Comparison of ENCODE assay signal across 8 cellular contexts in the genomic region with DNA sequence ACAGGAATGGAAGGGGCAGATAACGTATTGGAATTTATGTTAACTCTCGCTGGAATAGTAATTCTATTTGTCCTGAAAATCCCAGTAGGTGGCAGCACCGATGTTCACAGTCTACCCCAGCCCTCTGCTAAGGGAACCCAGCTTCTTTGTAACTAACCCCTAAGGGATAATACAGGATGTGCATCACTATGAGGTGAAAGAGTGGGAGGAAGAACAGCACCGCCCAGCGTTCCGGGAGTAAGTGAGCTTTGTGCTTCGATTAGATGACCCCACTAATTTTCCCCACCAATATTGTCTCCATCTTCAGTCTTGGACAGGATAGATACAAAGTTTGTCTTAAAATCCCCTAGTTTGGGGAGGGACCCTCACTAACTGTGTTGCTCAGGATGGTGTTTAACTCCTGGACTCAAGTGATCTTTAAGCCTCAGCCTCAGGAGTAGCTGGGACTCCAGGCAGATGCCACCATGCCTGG. TPM values are rescaled to one million over a fixed set of nuclear protein-coding genes. Genes with fewer than 3 reads are reported as not detected.
DNase-seq lines count a peak whose midpoint lies in the region; ATAC-seq and TF ChIP-seq lines count a peak whose summit lies in the region.

No MANE protein-coding gene starts in this region.

- H3K27me3 ChIP-seq in BJ (ENCODE audit: control insufficient read depth, insufficient read depth, low read length) (no peaks in the 10 kb centered on the region), endodermal cell (ENCODE audit: control insufficient read depth, insufficient read depth, low read length, poor library complexity, severe bottlenecking) (no peaks in the 10 kb centered on the region), mesendoderm (ENCODE audit: insufficient read depth, low read length, poor library complexity) (no peaks in the 10 kb centered on the region)

- POLR2A ChIA-PET in BJ (lab: Charles Lee) = interaction anchor here (1.1 to 2.5 kb wide), 2 partner anchors 27 to 62 kb away, joined by 8 to 9 read pairs; no protein-coding TSS in a partner anchor

- H3K36me3 ChIP-seq in BJ (ENCODE audit: control insufficient read depth, insufficient read depth, low read length) = peaks cover 12% of the 10 kb centered on the region
- peaks cover 74% of the 10 kb centered on the region for H3K36me3 ChIP-seq in endodermal cell (ENCODE audit: control insufficient read depth, insufficient read depth, low read length)
- H3K36me3 ChIP-seq in mesendoderm (ENCODE audit: control insufficient read depth, insufficient read depth, low read length) = peaks cover 18% of the 10 kb centered on the region

- H3K4me1 ChIP-seq in endodermal cell (ENCODE audit: control insufficient read depth, insufficient read depth, low read length) (peaks cover 4% of the 10 kb centered on the region), mesendoderm (ENCODE audit: control insufficient read depth, low read depth, low read length) (peaks cover 4% of the 10 kb centered on the region)

- DNase-seq in BJ (ENCODE audit: low read depth) = peak; percentile 73
- DNase-seq in NCI-H69 (lab: John Stamatoyannopoulos, UW) = peak; percentile 74
- DNase-seq in activated CD4-positive, alpha-beta T cell treated with anti-CD3 and anti-CD28 coated beads, Interleukin-2, amount 50 U/mL, for 48 hours = peak; percentile 72 to 77
- peak; percentile 92 for DNase-seq in endodermal cell
- DNase-seq in mesendoderm = peak; percentile 96
- DNase-seq in stimulated activated CD8-positive, alpha-beta memory T cell treated with anti-CD3 and anti-CD28 coated beads, Interleukin-12 subunit alpha, Interleukin-12 subunit beta, amount 100 ng/mL, for 1 hour (ENCODE audit: low read depth) = peak; percentile 71

- no peak overlapping the region for H3K23ac ChIP-seq in mesendoderm (ENCODE audit: low read length)

- TF ChIP-seq CTCF in BJ (IDR thresholded peaks at IDR 0.05; ENCODE audit: insufficient read depth, low read depth, low read length) (peak; percentile 69), endodermal cell (conservative IDR thresholded peaks at IDR 0.05) (peak; percentile 96)

- no peak overlapping the region for H3K4me3 Mint-ChIP-seq in endodermal cell

- H3K4ac ChIP-seq in mesendoderm (ENCODE audit: low read depth, low read length) = no peak overlapping the region

- no peaks in the 10 kb centered on the region for H3K36me3 Mint-ChIP-seq in endodermal cell (ENCODE audit: low read depth)

- peak overlapping the region; percentile 75 for H3K4me3 ChIP-seq in BJ (ENCODE audit: low read depth, low read length)
- peak overlapping the region; percentile 96 for H3K4me3 ChIP-seq in endodermal cell (ENCODE audit: low read length)
- peak overlapping the region; percentile 48 for H3K4me3 ChIP-seq in mesendoderm (ENCODE audit: low read length)

- no peak overlapping the region for H4K5ac ChIP-seq in mesendoderm (ENCODE audit: low read length)

- H3K27me3 Mint-ChIP-seq in endodermal cell (ENCODE audit: insufficient read depth) = no peaks in the 10 kb centered on the region

- no peaks in the 10 kb centered on the region for H3K79me1 ChIP-seq in mesendoderm (ENCODE audit: low read length)

- no peak overlapping the region for H2AK5ac ChIP-seq in mesendoderm (ENCODE audit: low read length)

- H3K79me2 ChIP-seq in mesendoderm (ENCODE audit: control insufficient read depth, insufficient read depth, low read length) = peaks cover 42% of the 10 kb centered on the region

- no peak overlapping the region for H2BK5ac ChIP-seq in mesendoderm (ENCODE audit: low read length)

- peaks cover 32% of the 10 kb centered on the region for H3K4me1 Mint-ChIP-seq in endodermal cell

- WGBS in endodermal cell (ENCODE audit: insufficient coverage in 1 of 2, insufficient read length in 1 of 2), 2 experiments = 6 to 7% methylated on average over 7 of the region's 7 CpGs
- WGBS in mesendoderm (ENCODE audit: extremely low coverage, insufficient coverage, low lambda C conversion rate) = no CpG with 5 or more reads among the region's 7 CpGs

- H3K27ac ChIP-seq in endodermal cell (ENCODE audit: low read depth, low read length) = peak overlapping the region; percentile 32
- peak overlapping the region; percentile 56 for H3K27ac ChIP-seq in mesendoderm (ENCODE audit: low read depth, low read length)

- H3K18ac ChIP-seq in mesendoderm (ENCODE audit: low read length) = no peak overlapping the region

- peaks cover 5% of the 10 kb centered on the region for H3K9me3 ChIP-seq in endodermal cell (ENCODE audit: control insufficient read depth, low read length)

- no peak overlapping the region for H2BK120ac ChIP-seq in mesendoderm (ENCODE audit: low read depth, low read length)

- H3K56ac ChIP-seq in mesendoderm (ENCODE audit: low read length) = peak overlapping the region; percentile 71

- ATAC-seq in GM19043 (IDR thresholded peaks at IDR 0.05; ENCODE audit: low read depth, unreplicated experiment) (peak; percentile 84), HG03354 (IDR thresholded peaks at IDR 0.05; ENCODE audit: poor library complexity, severe bottlenecking, unreplicated experiment) (peak; percentile 89)

- H3K4me2 ChIP-seq in mesendoderm (ENCODE audit: low read length) = peak overlapping the region; percentile 43

- H3K9ac ChIP-seq in endodermal cell (ENCODE audit: extremely low read depth, low read length, poor library complexity, severe bottlenecking) (peak overlapping the region; percentile 100), mesendoderm (ENCODE audit: low read length) (peak overlapping the region; percentile 70)

- H3K27ac Mint-ChIP-seq in endodermal cell = no peak overlapping the region

- no peaks in the 10 kb centered on the region for H3K9me3 Mint-ChIP-seq in endodermal cell

- no peak overlapping the region for H4K8ac ChIP-seq in mesendoderm (ENCODE audit: low read depth, low read length)

- CTCF ChIA-PET in BJ (lab: Yijun Ruan, JAX) = interaction anchor here (0.6 to 4.1 kb wide), 27 partner anchors 10 to 293 kb away, joined by 3 to 59 read pairs (median 5); no protein-coding TSS in a partner anchor

- no peak overlapping the region for H2BK15ac ChIP-seq in mesendoderm (replicated peaks; ENCODE audit: low read depth)

RNA-seq across cellular contexts. Expression of gene SLC2A3, which starts 2.7 kb away (rescaled TPM):
- 40.1 and 57.3 TPM in 2 replicates for polyA plus RNA-seq in BJ (2011; rRNA removed)
- polyA minus RNA-seq in BJ (2011; rRNA and poly(A)+ RNA removed) = 73.1 and 83.9 TPM in 2 replicates
- 1,000 to 10,000 TPM; 1,330 to 2,480 TPM for total RNA-seq in endodermal cell
- polyA plus RNA-seq in endodermal cell (2013, experiment 1 of 2) = 758 TPM
- polyA plus RNA-seq in endodermal cell (2013, experiment 2 of 2) = 902 TPM
- 1,217 TPM for polyA plus RNA-seq in mesendoderm (2013, experiment 1 of 2)
- polyA plus RNA-seq in mesendoderm (2013, experiment 2 of 2) = 1,204 TPM

Comparison
In these comparisons a context has a peak if more than half of its experiments do, and no peak if none do; other contexts are left out.
1. Peak in every context shown above with its lines: DNase-seq, ATAC-seq, H3K4me3 ChIP-seq and H3K27ac ChIP-seq.